28 cellular contexts compared by ENCODE assay signal in genomic region chr13:94920578-94920977, GRCh38.
"Had no signal": no experiment of that assay in that cellular context is flagged by ENCODE, and none has a peak within 500 bp of the region (broad histone marks: within the 10 kb centered on the region; RNA-seq: fewer than 3 reads in every experiment).

No MANE protein-coding gene starts in this region.

- ATAC-seq: stimulated activated effector memory CD8-positive, alpha-beta T cell treated with anti-CD3 and anti-CD28 coated beads, Interleukin-12 subunit alpha, Interleukin-12 subunit beta, amount 100 ng/mL, for 72 hours; stimulated activated memory B cell treated with anti-CD40 and anti-IgM and Interleukin-4, amounts not matched to agents 10 μg/mL and 1 μg/mL and 100 μg/mL, for 72 hours; stimulated activated naive B cell treated with anti-CD40 and anti-IgM and Interleukin-4, amounts not matched to agents 10 μg/mL and 1 μg/mL and 100 μg/mL, for 72 hours; stimulated activated naive CD8-positive, alpha-beta T cell treated with anti-CD3 and anti-CD28 coated beads, Interleukin-15, amount 100 ng/mL, for 72 hours; stimulated activated naive CD8-positive, alpha-beta T cell treated with anti-CD3 and anti-CD28 coated beads, Interleukin-15, Interleukin-2, amounts not matched to agents 100 U/mL and 50 U/mL, for 24 hours; upper lobe of right lung had no signal

- DNase-seq: stimulated activated CD4-positive, alpha-beta T cell treated with anti-CD3 and anti-CD28 coated beads, Interleukin-2, amount 100 ng/mL, for 48 hours; stimulated activated CD4-positive, alpha-beta T cell treated with anti-CD3 and anti-CD28 coated beads, Interleukin-4, amount 100 ng/mL, for 1 hour; stimulated activated CD4-positive, alpha-beta T cell treated with anti-CD3 and anti-CD28 coated beads, Interleukin-4, amount 100 ng/mL, for 24 hours; stimulated activated CD4-positive, alpha-beta T cell treated with anti-CD3 and anti-CD28 coated beads, Interleukin-4, amount 100 ng/mL, for 4 hours; stimulated activated CD8-positive, alpha-beta memory T cell treated with anti-CD3 and anti-CD28 coated beads, Interleukin-4, amount 100 ng/mL, for 48 hours; stimulated activated naive B cell treated with anti-CD40 and anti-IgM and Interleukin-4, amounts not matched to agents 10 μg/mL and 1 μg/mL and 100 μg/mL, for 72 hours; stimulated activated naive CD4-positive, alpha-beta T cell; stimulated activated naive CD4-positive, alpha-beta T cell treated with Interleukin-2 at 50 U/mL for 16 hours; stimulated activated naive CD8-positive, alpha-beta T cell treated with anti-CD3 and anti-CD28 coated beads, Interleukin-15, amount 100 ng/mL, for 72 hours; stimulated activated naive CD8-positive, alpha-beta T cell treated with anti-CD3 and anti-CD28 coated beads, Interleukin-15, Interleukin-2, amounts not matched to agents 100 U/mL and 50 U/mL, for 24 hours; stomach; substantia nigra; testis; thyroid gland; tibial artery; transverse colon; trophoblast cell; upper lobe of left lung; upper lobe of right lung; uterus had no signal

- H3K9me3 Mint-ChIP-seq: stimulated activated effector memory CD8-positive, alpha-beta T cell treated with anti-CD3 and anti-CD28 coated beads, Interleukin-12 subunit alpha, Interleukin-12 subunit beta, amount 100 ng/mL, for 72 hours; stimulated activated naive CD8-positive, alpha-beta T cell treated with anti-CD3 and anti-CD28 coated beads, Interleukin-15, amount 100 ng/mL, for 72 hours; stimulated activated naive CD8-positive, alpha-beta T cell treated with anti-CD3 and anti-CD28 coated beads, Interleukin-15, Interleukin-2, amounts not matched to agents 100 ng/mL and 50 ng/mL, for 24 hours; type B pancreatic cell had no signal

- H3K4me3 Mint-ChIP-seq: stimulated activated effector memory CD8-positive, alpha-beta T cell treated with anti-CD3 and anti-CD28 coated beads, Interleukin-12 subunit alpha, Interleukin-12 subunit beta, amount 100 ng/mL, for 72 hours; stimulated activated memory B cell treated with anti-CD40 and anti-IgM and Interleukin-4, amounts not matched to agents 10 μg/mL and 1 μg/mL and 100 μg/mL, for 72 hours; stimulated activated naive B cell treated with anti-CD40 and anti-IgM and Interleukin-4, amounts not matched to agents 10 μg/mL and 1 μg/mL and 100 μg/mL, for 72 hours; stimulated activated naive CD8-positive, alpha-beta T cell treated with anti-CD3 and anti-CD28 coated beads, Interleukin-15, amount 100 ng/mL, for 72 hours; stimulated activated naive CD8-positive, alpha-beta T cell treated with anti-CD3 and anti-CD28 coated beads, Interleukin-15, Interleukin-2, amounts not matched to agents 100 ng/mL and 50 ng/mL, for 24 hours; type B pancreatic cell had no signal

- H3K27ac Mint-ChIP-seq: stimulated activated effector memory CD8-positive, alpha-beta T cell treated with anti-CD3 and anti-CD28 coated beads, Interleukin-12 subunit alpha, Interleukin-12 subunit beta, amount 100 ng/mL, for 72 hours; stimulated activated memory B cell treated with anti-CD40 and anti-IgM and Interleukin-4, amounts not matched to agents 10 μg/mL and 1 μg/mL and 100 μg/mL, for 72 hours; stimulated activated naive B cell treated with anti-CD40 and anti-IgM and Interleukin-4, amounts not matched to agents 10 μg/mL and 1 μg/mL and 100 μg/mL, for 72 hours; stimulated activated naive CD8-positive, alpha-beta T cell treated with anti-CD3 and anti-CD28 coated beads, Interleukin-15, amount 100 ng/mL, for 72 hours; stimulated activated naive CD8-positive, alpha-beta T cell treated with anti-CD3 and anti-CD28 coated beads, Interleukin-15, Interleukin-2, amounts not matched to agents 100 ng/mL and 50 ng/mL, for 24 hours; type B pancreatic cell had no signal

- H3K9me3 ChIP-seq: stomach, suprapubic skin, testis, thoracic aorta, thyroid gland, tibial artery, tibial nerve, transverse colon, upper lobe of left lung, upper lobe of right lung, uterus, vagina had no signal

- H3K27me3 Mint-ChIP-seq: stimulated activated memory B cell treated with anti-CD40 and anti-IgM and Interleukin-4, amounts not matched to agents 10 μg/mL and 1 μg/mL and 100 μg/mL, for 72 hours; stimulated activated naive B cell treated with anti-CD40 and anti-IgM and Interleukin-4, amounts not matched to agents 10 μg/mL and 1 μg/mL and 100 μg/mL, for 72 hours had no signal

- H3K36me3 Mint-ChIP-seq: stimulated activated effector memory CD8-positive, alpha-beta T cell treated with anti-CD3 and anti-CD28 coated beads, Interleukin-12 subunit alpha, Interleukin-12 subunit beta, amount 100 ng/mL, for 72 hours; stimulated activated memory B cell treated with anti-CD40 and anti-IgM and Interleukin-4, amounts not matched to agents 10 μg/mL and 1 μg/mL and 100 μg/mL, for 72 hours; stimulated activated naive B cell treated with anti-CD40 and anti-IgM and Interleukin-4, amounts not matched to agents 10 μg/mL and 1 μg/mL and 100 μg/mL, for 72 hours; type B pancreatic cell had no signal

- H3K36me3 ChIP-seq: stomach, suprapubic skin, thoracic aorta, thyroid gland, tibial artery, tibial nerve, transverse colon, upper lobe of left lung, upper lobe of right lung, uterus, vagina had no signal

- H3K4me1 ChIP-seq: stomach, suprapubic skin, testis, thyroid gland, tibial artery, tibial nerve, transverse colon, upper lobe of left lung, upper lobe of right lung, uterus, vagina had no signal

- H3K4me1 Mint-ChIP-seq: stimulated activated effector memory CD8-positive, alpha-beta T cell treated with anti-CD3 and anti-CD28 coated beads, Interleukin-12 subunit alpha, Interleukin-12 subunit beta, amount 100 ng/mL, for 72 hours; stimulated activated memory B cell treated with anti-CD40 and anti-IgM and Interleukin-4, amounts not matched to agents 10 μg/mL and 1 μg/mL and 100 μg/mL, for 72 hours; stimulated activated naive B cell treated with anti-CD40 and anti-IgM and Interleukin-4, amounts not matched to agents 10 μg/mL and 1 μg/mL and 100 μg/mL, for 72 hours; stimulated activated naive CD8-positive, alpha-beta T cell treated with anti-CD3 and anti-CD28 coated beads, Interleukin-15, amount 100 ng/mL, for 72 hours had no signal

- H3K27ac ChIP-seq: stomach, suprapubic skin, testis, thoracic aorta, thyroid gland, tibial artery, tibial nerve, transverse colon, upper lobe of left lung, upper lobe of right lung, uterus, vagina had no signal

- H3K27me3 ChIP-seq: stomach, suprapubic skin, testis, thyroid gland, tibial artery, tibial nerve, transverse colon, upper lobe of left lung, upper lobe of right lung, uterus, vagina had no signal

- H3K4me3 ChIP-seq: stomach, suprapubic skin, testis, thoracic aorta, thyroid gland, tibial artery, tibial nerve, transverse colon, upper lobe of left lung, upper lobe of right lung, uterus, vagina had no signal
